Comparison of ENCODE assay signal across 7 cellular contexts in genomic region chr17:18262111-18262510, GRCh38. TPM values are rescaled to one million over a fixed set of nuclear protein-coding genes. Genes with fewer than 3 reads are reported as not detected.
A peak's percentile ranks its signal among the peaks of the same experiment; 100 is the strongest.
DNase-seq lines count a peak whose midpoint lies in the region; ATAC-seq, FAIRE-seq and TF ChIP-seq lines count a peak whose summit lies in the region.
"Had no signal": no experiment of that assay in that cellular context is flagged by ENCODE, and none has a peak within 500 bp of the region (broad histone marks: within the 10 kb centered on the region; RNA-seq: fewer than 3 reads in every experiment).

No MANE protein-coding gene starts in this region.

- H3K9ac ChIP-seq in HepG2 (ENCODE audit: insufficient read depth, low read depth, low read length), result peak overlapping the region; percentile 80; the same call in 1 of the 2 replicates

- H3K27ac ChIP-seq in HepG2 (ENCODE audit: extremely low read length, insufficient read depth, low read length) (no peak overlapping the region), right lobe of liver (no peak overlapping the region), right atrium auricular region (peak overlapping the region; percentile 96 to 97), upper lobe of left lung (peak overlapping the region; percentile 88 to 99 (median 94))

- 70% methylated on average over 2 of the region's 2 CpGs for WGBS in HepG2 (ENCODE audit: low lambda C conversion rate)
- no CpG with 5 or more reads among the region's 2 CpGs for WGBS in right lobe of liver (ENCODE audit: insufficient coverage, low coverage, low lambda C conversion rate, missing lambda C conversion rate)
- 80 to 92% methylated on average over 2 of the region's 2 CpGs for WGBS in upper lobe of left lung, 2 donors

- TF ChIP-seq CTCF in HepG2 (CRISPR knock-in tag; IDR thresholded peaks at IDR 0.05) (no peak), right lobe of liver (IDR thresholded peaks at IDR 0.05) (no peak), right atrium auricular region (IDR thresholded peaks at IDR 0.05) (no peak), upper lobe of left lung (IDR thresholded peaks at IDR 0.05) (no peak)

- peaks cover under 1% of the 10 kb centered on the region; the same call in 1 of the 2 replicates for H4K20me1 ChIP-seq in HepG2 (ENCODE audit: insufficient read depth, low read length)

- H2AFZ ChIP-seq in HepG2 (ENCODE audit: low read length), result no peak overlapping the region

- peaks cover 4 to 23% of the 10 kb centered on the region in 2 experiments; a peak in 4 of 5 replicates for H3K36me3 ChIP-seq in HepG2 (replicated peaks in 1 of 2; ENCODE audit: control insufficient read depth in 1 of 2, insufficient read depth in 2 of 2, low read length in 2 of 2)
- H3K36me3 ChIP-seq in right lobe of liver, result peaks cover 0 to 29% (median under 1%) of the 10 kb centered on the region in 4 donors
- H3K36me3 ChIP-seq in right atrium auricular region, result peaks cover 34% of the 10 kb centered on the region
- peaks cover 13 to 33% (median 24%) of the 10 kb centered on the region in 4 donors for H3K36me3 ChIP-seq in upper lobe of left lung

- H3K27me3 ChIP-seq in HepG2 (ENCODE audit: control insufficient read depth in 1 of 2, insufficient read depth in 2 of 2, low read length in 2 of 2), result no peaks in the 10 kb centered on the region; a peak in 1 of 5 replicates
- H3K27me3 ChIP-seq in right lobe of liver, result no peaks in the 10 kb centered on the region
- no peaks in the 10 kb centered on the region for H3K27me3 ChIP-seq in right atrium auricular region
- no peaks in the 10 kb centered on the region for H3K27me3 ChIP-seq in upper lobe of left lung

- peaks cover 24% of the 10 kb centered on the region for H3K4me1 ChIP-seq in HepG2 (ENCODE audit: insufficient read depth, low read length)
- H3K4me1 ChIP-seq in right lobe of liver, result peaks cover 0 to 26% (median 10%) of the 10 kb centered on the region in 4 donors
- H3K4me1 ChIP-seq in right atrium auricular region, result peaks cover 0 to 43% of the 10 kb centered on the region in 2 donors
- H3K4me1 ChIP-seq in upper lobe of left lung, result peaks cover 32 to 46% (median 38%) of the 10 kb centered on the region in 4 donors

- FAIRE-seq in HepG2 (lab: Jason Lieb, UNC), result no peak
- FAIRE-seq: urothelium cell line had no signal

- H3K4me3 ChIP-seq in HepG2 (replicated peaks in 1 of 3; ENCODE audit: insufficient read depth in 1 of 3, low read depth in 2 of 3, low read length in 3 of 3), result peak overlapping the region in 1 of 3 experiments; percentile 82; a peak in 2 of 6 replicates
- no peak overlapping the region for H3K4me3 ChIP-seq in right lobe of liver
- no peak overlapping the region for H3K4me3 ChIP-seq in right atrium auricular region
- no peak overlapping the region for H3K4me3 ChIP-seq in upper lobe of left lung

- CTCF ChIA-PET in HepG2 (lab: Yijun Ruan, JAX; ENCODE audit: low intra/inter-chr PET ratio, low total read pairs), result no interaction called here

- TF ChIP-seq EP300 in HepG2 (IDR thresholded peaks at IDR 0.05; ENCODE audit: low read depth in 2 of 2, low read length in 2 of 2) (no peak), HepG2 (CRISPR knock-in tag; IDR thresholded peaks at IDR 0.05; ENCODE audit: borderline replicate concordance) (no peak), upper lobe of left lung (IDR thresholded peaks at IDR 0.05) (no peak)

- TF ChIP-seq RAD21 in HepG2 (CRISPR knock-in tag; IDR thresholded peaks at IDR 0.05), result no peak

- BruUV-seq in HepG2 (replicated peaks; lab: Mats Ljungman, UMichigan), result no TSS peak

- TF ChIP-seq POLR2A in HepG2 (IDR thresholded peaks at IDR 0.05; ENCODE audit: insufficient read depth in 1 of 2, low read depth in 2 of 2, low read length in 2 of 2) (no peak), right lobe of liver (IDR thresholded peaks at IDR 0.05) (no peak), upper lobe of left lung (IDR thresholded peaks at IDR 0.05) (no peak)

- in situ Hi-C loops in HepG2 (cut with HindIII; ENCODE audit: extremely low pct_ligation_motif_present, low pct_unique_long_range_greater_than_20kb), result no loop called here

- peaks cover 18% of the 10 kb centered on the region for H3K79me2 ChIP-seq in HepG2 (ENCODE audit: insufficient read depth, low read length)

- ATAC-seq in HepG2, result no peak
- ATAC-seq in right lobe of liver, result no peak
- no peak for ATAC-seq in upper lobe of left lung (ENCODE audit: low FRiP score in 2 of 2)
- ATAC-seq in GM19467 (IDR thresholded peaks at IDR 0.05; ENCODE audit: unreplicated experiment), result no peak

- intact Hi-C loops in HepG2 (cut with micrococcal nuclease; ENCODE audit: unreplicated experiment), result no loop called here
- intact Hi-C loops in right lobe of liver (cut with DNase I), result no loop called here

- POLR2A ChIA-PET in HepG2 (lab: Yijun Ruan, JAX), result no interaction called here

- DNase-seq in HepG2 (ENCODE audit: low spot score) (no peak), right lobe of liver (no peak), right atrium auricular region (ENCODE audit: low spot score) (no peak), upper lobe of left lung (no peak), DMS79 (lab: John Stamatoyannopoulos, UW) (no peak)

- peak overlapping the region; percentile 97 for H3K4me2 ChIP-seq in HepG2 (ENCODE audit: low read depth, low read length)

- H3K9me3 ChIP-seq in HepG2 (ENCODE audit: low read length) (no peaks in the 10 kb centered on the region), right lobe of liver (no peaks in the 10 kb centered on the region), right atrium auricular region (no peaks in the 10 kb centered on the region), upper lobe of left lung (no peaks in the 10 kb centered on the region)

RNA-seq across cellular contexts. Expression of gene MIEF2, which starts 1.6 kb away (rescaled TPM):
- total RNA-seq in HepG2 (2016; rRNA removed; fragmentation: Illumina TruSeq; extraction: Trizol) (8.0 and 8.2 TPM in 2 replicates), right lobe of liver (10 to 100 TPM in 1 of 6 experiments, 1 to 10 TPM in 5; 5.9 to 10.6 (median 7.1) TPM), right atrium auricular region (10 to 100 TPM; 14.1 to 20.2 TPM), upper lobe of left lung (10 to 100 TPM; 17.2 to 79.3 (median 31.8) TPM)
- total RNA-seq in HepG2 (2016; cell fraction: cytosol; rRNA removed; fragmentation: Illumina TruSeq; extraction: Trizol; ENCODE audit: low read depth), result 1.4 and 1.9 TPM in 2 replicates
- 6.8 and 9.6 TPM in 2 replicates for total RNA-seq in HepG2 (2016; cell fraction: insoluble cytoplasmic fraction; rRNA removed; fragmentation: Illumina TruSeq; extraction: Trizol)
- 2.5 and 2.9 TPM in 2 replicates for total RNA-seq in HepG2 (2016; cell fraction: membrane; rRNA removed; fragmentation: Illumina TruSeq; extraction: Trizol)
- 11.8 and 12.5 TPM in 2 replicates for total RNA-seq in HepG2 (2016; cell fraction: nucleus; rRNA removed; fragmentation: Illumina TruSeq; extraction: Trizol)
- 6.0 and 9.5 TPM in 2 replicates for polyA plus RNA-seq in HepG2 (2011; rRNA removed)
- polyA plus RNA-seq in HepG2 (2011; cell fraction: cytosol; rRNA removed), result 10.8 and 16.3 TPM in 2 replicates
- 40.2 and 48.1 TPM in 2 replicates for polyA plus RNA-seq in HepG2 (2011; cell fraction: nucleus; rRNA removed)
- polyA plus RNA-seq in HepG2 (2012), result 4.3 and 5.9 TPM in 2 replicates
- polyA plus RNA-seq in HepG2 (2016; cell fraction: cytosol; fragmentation: Illumina TruSeq; extraction: Trizol; ENCODE audit: low read depth), result 0.40 and 0.46 TPM in 2 replicates
- 3.5 and 3.7 TPM in 2 replicates for polyA plus RNA-seq in HepG2 (2016; cell fraction: insoluble cytoplasmic fraction; fragmentation: Illumina TruSeq; extraction: Trizol; ENCODE audit: low read depth)
- 1.1 and 1.2 TPM in 2 replicates for polyA plus RNA-seq in HepG2 (2016; cell fraction: membrane; fragmentation: Illumina TruSeq; extraction: Trizol; ENCODE audit: low read depth)
- 8.4 and 11.9 TPM in 2 replicates for polyA plus RNA-seq in HepG2 (2016; cell fraction: nucleus; fragmentation: Illumina TruSeq; extraction: Trizol; ENCODE audit: insufficient read depth, low read depth)
- polyA minus RNA-seq in HepG2 (2011; rRNA and poly(A)+ RNA removed; ENCODE audit: low replicate concordance), result 12.7 and 29.1 TPM in 2 replicates
- 7.4 and 9.1 TPM in 2 replicates for polyA minus RNA-seq in HepG2 (2011; cell fraction: cytosol; rRNA and poly(A)+ RNA removed)
- polyA minus RNA-seq in HepG2 (2011; cell fraction: nucleus; rRNA and poly(A)+ RNA removed), result 18.0 and 20.5 TPM in 2 replicates

RNA-seq across cellular contexts. Expression of gene FLII, which starts 3.6 kb away (rescaled TPM):
- 130 and 135 TPM in 2 replicates for total RNA-seq in HepG2 (2016; rRNA removed; fragmentation: Illumina TruSeq; extraction: Trizol)
- 20.5 and 23.1 TPM in 2 replicates for total RNA-seq in HepG2 (2016; cell fraction: cytosol; rRNA removed; fragmentation: Illumina TruSeq; extraction: Trizol; ENCODE audit: low read depth)
- total RNA-seq in HepG2 (2016; cell fraction: insoluble cytoplasmic fraction; rRNA removed; fragmentation: Illumina TruSeq; extraction: Trizol), result 123 and 124 TPM in 2 replicates
- total RNA-seq in HepG2 (2016; cell fraction: membrane; rRNA removed; fragmentation: Illumina TruSeq; extraction: Trizol), result 56.6 and 58.5 TPM in 2 replicates
- 79.3 and 83.0 TPM in 2 replicates for total RNA-seq in HepG2 (2016; cell fraction: nucleus; rRNA removed; fragmentation: Illumina TruSeq; extraction: Trizol)
- 303 and 324 TPM in 2 replicates for polyA plus RNA-seq in HepG2 (2011; rRNA removed)
- polyA plus RNA-seq in HepG2 (2011; cell fraction: cytosol; rRNA removed), result 189 and 265 TPM in 2 replicates
- polyA plus RNA-seq in HepG2 (2011; cell fraction: nucleus; rRNA removed), result 685 and 845 TPM in 2 replicates
- polyA plus RNA-seq in HepG2 (2012), result 108 and 130 TPM in 2 replicates
- 15.6 and 17.4 TPM in 2 replicates for polyA plus RNA-seq in HepG2 (2016; cell fraction: cytosol; fragmentation: Illumina TruSeq; extraction: Trizol; ENCODE audit: low read depth)
- 140 and 172 TPM in 2 replicates for polyA plus RNA-seq in HepG2 (2016; cell fraction: insoluble cytoplasmic fraction; fragmentation: Illumina TruSeq; extraction: Trizol; ENCODE audit: low read depth)
- polyA plus RNA-seq in HepG2 (2016; cell fraction: membrane; fragmentation: Illumina TruSeq; extraction: Trizol; ENCODE audit: low read depth), result 37.0 and 39.8 TPM in 2 replicates
- polyA plus RNA-seq in HepG2 (2016; cell fraction: nucleus; fragmentation: Illumina TruSeq; extraction: Trizol; ENCODE audit: insufficient read depth, low read depth), result 198 and 202 TPM in 2 replicates
- polyA minus RNA-seq in HepG2 (2011; rRNA and poly(A)+ RNA removed; ENCODE audit: low replicate concordance), result 413 and 442 TPM in 2 replicates
- polyA minus RNA-seq in HepG2 (2011; cell fraction: cytosol; rRNA and poly(A)+ RNA removed), result 159 and 175 TPM in 2 replicates
- polyA minus RNA-seq in HepG2 (2011; cell fraction: nucleus; rRNA and poly(A)+ RNA removed), result 95.7 and 108 TPM in 2 replicates
- total RNA-seq in right lobe of liver, result 100 to 1,000 TPM in 4 of 6 experiments, 10 to 100 TPM in 2; 89.0 to 171 (median 116) TPM
- total RNA-seq in right atrium auricular region, result 100 to 1,000 TPM; 232 to 306 TPM
- 100 to 1,000 TPM; 313 to 552 (median 376) TPM for total RNA-seq in upper lobe of left lung

RNA-seq across cellular contexts. Expression of gene LLGL1, which starts 36.7 kb away (rescaled TPM):
- total RNA-seq in HepG2 (2016; rRNA removed; fragmentation: Illumina TruSeq; extraction: Trizol), result 15.3 and 19.7 TPM in 2 replicates
- 2.3 and 2.6 TPM in 2 replicates for total RNA-seq in HepG2 (2016; cell fraction: cytosol; rRNA removed; fragmentation: Illumina TruSeq; extraction: Trizol; ENCODE audit: low read depth)
- total RNA-seq in HepG2 (2016; cell fraction: insoluble cytoplasmic fraction; rRNA removed; fragmentation: Illumina TruSeq; extraction: Trizol), result 15.3 and 17.1 TPM in 2 replicates
- 8.6 and 9.8 TPM in 2 replicates for total RNA-seq in HepG2 (2016; cell fraction: membrane; rRNA removed; fragmentation: Illumina TruSeq; extraction: Trizol)
- 8.6 and 10.2 TPM in 2 replicates for total RNA-seq in HepG2 (2016; cell fraction: nucleus; rRNA removed; fragmentation: Illumina TruSeq; extraction: Trizol)
- polyA plus RNA-seq in HepG2 (2011; rRNA removed), result 15.0 and 18.8 TPM in 2 replicates
- polyA plus RNA-seq in HepG2 (2011; cell fraction: cytosol; rRNA removed), result 10.4 and 17.8 TPM in 2 replicates
- 32.9 and 37.7 TPM in 2 replicates for polyA plus RNA-seq in HepG2 (2011; cell fraction: nucleus; rRNA removed)
- polyA plus RNA-seq in HepG2 (2012), result 7.1 and 9.0 TPM in 2 replicates
- 1.6 and 1.8 TPM in 2 replicates for polyA plus RNA-seq in HepG2 (2016; cell fraction: cytosol; fragmentation: Illumina TruSeq; extraction: Trizol; ENCODE audit: low read depth)
- polyA plus RNA-seq in HepG2 (2016; cell fraction: insoluble cytoplasmic fraction; fragmentation: Illumina TruSeq; extraction: Trizol; ENCODE audit: low read depth), result 13.7 and 17.7 TPM in 2 replicates
- polyA plus RNA-seq in HepG2 (2016; cell fraction: membrane; fragmentation: Illumina TruSeq; extraction: Trizol; ENCODE audit: low read depth), result 5.4 and 6.6 TPM in 2 replicates
- polyA plus RNA-seq in HepG2 (2016; cell fraction: nucleus; fragmentation: Illumina TruSeq; extraction: Trizol; ENCODE audit: insufficient read depth, low read depth), result 15.0 and 16.9 TPM in 2 replicates
- 19.0 and 51.1 TPM in 2 replicates for polyA minus RNA-seq in HepG2 (2011; rRNA and poly(A)+ RNA removed; ENCODE audit: low replicate concordance)
- 11.7 and 14.3 TPM in 2 replicates for polyA minus RNA-seq in HepG2 (2011; cell fraction: cytosol; rRNA and poly(A)+ RNA removed)
- 8.6 and 10.4 TPM in 2 replicates for polyA minus RNA-seq in HepG2 (2011; cell fraction: nucleus; rRNA and poly(A)+ RNA removed)
- total RNA-seq in right lobe of liver, result 1 to 10 TPM; 2.0 to 8.6 (median 2.8) TPM
- total RNA-seq in right atrium auricular region, result 10 to 100 TPM; 12.6 to 16.7 TPM
- total RNA-seq in upper lobe of left lung, result 10 to 100 TPM in 5 of 6 donors, 1 to 10 TPM in 1; 9.8 to 16.4 (median 13.8) TPM

RNA-seq across cellular contexts. Expression of gene TOP3A, which starts 52.7 kb away (rescaled TPM):
- total RNA-seq in HepG2 (2016; rRNA removed; fragmentation: Illumina TruSeq; extraction: Trizol), result 30.7 and 36.8 TPM in 2 replicates
- 13.1 and 14.9 TPM in 2 replicates for total RNA-seq in HepG2 (2016; cell fraction: cytosol; rRNA removed; fragmentation: Illumina TruSeq; extraction: Trizol; ENCODE audit: low read depth)
- total RNA-seq in HepG2 (2016; cell fraction: insoluble cytoplasmic fraction; rRNA removed; fragmentation: Illumina TruSeq; extraction: Trizol), result 27.4 and 35.0 TPM in 2 replicates
- 17.3 and 17.9 TPM in 2 replicates for total RNA-seq in HepG2 (2016; cell fraction: membrane; rRNA removed; fragmentation: Illumina TruSeq; extraction: Trizol)
- total RNA-seq in HepG2 (2016; cell fraction: nucleus; rRNA removed; fragmentation: Illumina TruSeq; extraction: Trizol), result 42.4 and 45.8 TPM in 2 replicates
- 15.4 and 16.9 TPM in 2 replicates for polyA plus RNA-seq in HepG2 (2011; rRNA removed)
- polyA plus RNA-seq in HepG2 (2011; cell fraction: cytosol; rRNA removed), result 9.1 and 10.4 TPM in 2 replicates
- polyA plus RNA-seq in HepG2 (2011; cell fraction: nucleus; rRNA removed), result 19.7 and 20.7 TPM in 2 replicates
- 15.1 and 17.3 TPM in 2 replicates for polyA plus RNA-seq in HepG2 (2012)
- 2.3 and 2.6 TPM in 2 replicates for polyA plus RNA-seq in HepG2 (2016; cell fraction: cytosol; fragmentation: Illumina TruSeq; extraction: Trizol; ENCODE audit: low read depth)
- polyA plus RNA-seq in HepG2 (2016; cell fraction: insoluble cytoplasmic fraction; fragmentation: Illumina TruSeq; extraction: Trizol; ENCODE audit: low read depth), result 21.2 and 22.7 TPM in 2 replicates
- 6.3 and 6.6 TPM in 2 replicates for polyA plus RNA-seq in HepG2 (2016; cell fraction: membrane; fragmentation: Illumina TruSeq; extraction: Trizol; ENCODE audit: low read depth)
- 55.0 and 64.3 TPM in 2 replicates for polyA plus RNA-seq in HepG2 (2016; cell fraction: nucleus; fragmentation: Illumina TruSeq; extraction: Trizol; ENCODE audit: insufficient read depth, low read depth)
- 49.6 and 93.1 TPM in 2 replicates for polyA minus RNA-seq in HepG2 (2011; rRNA and poly(A)+ RNA removed; ENCODE audit: low replicate concordance)
- polyA minus RNA-seq in HepG2 (2011; cell fraction: cytosol; rRNA and poly(A)+ RNA removed), result 17.6 TPM in 2 replicates
- 46.6 and 52.9 TPM in 2 replicates for polyA minus RNA-seq in HepG2 (2011; cell fraction: nucleus; rRNA and poly(A)+ RNA removed)
- total RNA-seq in right lobe of liver, result 10 to 100 TPM; 13.7 to 29.9 (median 20.7) TPM
- total RNA-seq in right atrium auricular region, result 10 to 100 TPM; 12.6 to 18.8 TPM
- total RNA-seq in upper lobe of left lung, result 10 to 100 TPM; 23.4 to 36.3 (median 32.9) TPM

RNA-seq across cellular contexts. Expression of gene SMCR8, which starts 53.0 kb away (rescaled TPM):
- total RNA-seq in HepG2 (2016; rRNA removed; fragmentation: Illumina TruSeq; extraction: Trizol) (11.8 and 16.6 TPM in 2 replicates), right lobe of liver (1 to 10 TPM; 4.2 to 7.9 (median 6.4) TPM), right atrium auricular region (10 to 100 TPM; 11.1 to 11.4 TPM), upper lobe of left lung (10 to 100 TPM; 17.1 to 25.2 (median 21.5) TPM)
- total RNA-seq in HepG2 (2016; cell fraction: cytosol; rRNA removed; fragmentation: Illumina TruSeq; extraction: Trizol; ENCODE audit: low read depth), result 1.3 and 1.4 TPM in 2 replicates
- 11.9 and 13.2 TPM in 2 replicates for total RNA-seq in HepG2 (2016; cell fraction: insoluble cytoplasmic fraction; rRNA removed; fragmentation: Illumina TruSeq; extraction: Trizol)
- total RNA-seq in HepG2 (2016; cell fraction: membrane; rRNA removed; fragmentation: Illumina TruSeq; extraction: Trizol), result 6.2 and 6.5 TPM in 2 replicates
- 11.0 and 13.5 TPM in 2 replicates for total RNA-seq in HepG2 (2016; cell fraction: nucleus; rRNA removed; fragmentation: Illumina TruSeq; extraction: Trizol)
- 7.6 and 7.7 TPM in 2 replicates for polyA plus RNA-seq in HepG2 (2011; rRNA removed)
- polyA plus RNA-seq in HepG2 (2011; cell fraction: cytosol; rRNA removed), result 5.1 and 5.4 TPM in 2 replicates
- polyA plus RNA-seq in HepG2 (2011; cell fraction: nucleus; rRNA removed), result 12.3 and 12.5 TPM in 2 replicates
- 7.5 and 8.8 TPM in 2 replicates for polyA plus RNA-seq in HepG2 (2012)
- polyA plus RNA-seq in HepG2 (2016; cell fraction: cytosol; fragmentation: Illumina TruSeq; extraction: Trizol; ENCODE audit: low read depth), result 0.59 and 0.60 TPM in 2 replicates
- polyA plus RNA-seq in HepG2 (2016; cell fraction: insoluble cytoplasmic fraction; fragmentation: Illumina TruSeq; extraction: Trizol; ENCODE audit: low read depth), result 7.3 and 9.5 TPM in 2 replicates
- polyA plus RNA-seq in HepG2 (2016; cell fraction: membrane; fragmentation: Illumina TruSeq; extraction: Trizol; ENCODE audit: low read depth), result 1.6 and 1.8 TPM in 2 replicates
- polyA plus RNA-seq in HepG2 (2016; cell fraction: nucleus; fragmentation: Illumina TruSeq; extraction: Trizol; ENCODE audit: insufficient read depth, low read depth), result 14.1 and 15.0 TPM in 2 replicates
- 14.3 and 17.2 TPM in 2 replicates for polyA minus RNA-seq in HepG2 (2011; rRNA and poly(A)+ RNA removed; ENCODE audit: low replicate concordance)
- polyA minus RNA-seq in HepG2 (2011; cell fraction: cytosol; rRNA and poly(A)+ RNA removed), result 7.2 and 9.1 TPM in 2 replicates
- polyA minus RNA-seq in HepG2 (2011; cell fraction: nucleus; rRNA and poly(A)+ RNA removed), result 17.6 and 19.5 TPM in 2 replicates

Comparison
In these comparisons a context has a peak if more than half of its experiments do, and no peak if none do; other contexts are left out.
1. H3K27ac ChIP-seq: peak in right atrium auricular region (2 of 2) and upper lobe of left lung (4 of 4); none in HepG2 (single experiment) and right lobe of liver (0 of 3).